1 cellular context compared by ENCODE assay signal in genomic region chr3:49469876-49470713, GRCh38.
A peak's percentile ranks its signal among the peaks of the same experiment; 100 is the strongest.
TF ChIP-seq lines count a peak whose summit lies in the region.

Gene DAG1 (plus strand): TSS chr3:49470267. CDS start chr3:49510535, 40,268 bp downstream.

TF ChIP-seq in WTC11, 78 proteins besides CTCF, POLR2A, EP300 and RAD21 (continued from another document and continues in another):
- TF ChIP-seq STAT6 (CRISPR knock-in tag; conservative IDR thresholded peaks at IDR 0.05; ENCODE audit: low read depth) (no peak), ZNF317 (CRISPR knock-in tag; IDR thresholded peaks at IDR 0.05; ENCODE audit: borderline replicate concordance, low read depth) (peak; percentile 43; the same call in 1 of the 2 replicates), NFATC4 (CRISPR knock-in tag; IDR thresholded peaks at IDR 0.05) (no peak), PRDM15 (CRISPR knock-in tag; IDR thresholded peaks at IDR 0.05) (no peak), ERG (CRISPR knock-in tag; IDR thresholded peaks at IDR 0.05) (no peak), JUN (CRISPR knock-in tag; IDR thresholded peaks at IDR 0.05) (peak; percentile 72), NFE2L1 (CRISPR knock-in tag; IDR thresholded peaks at IDR 0.05) (0 out of 2 replicates have a peak, but pooled peaks have one; percentile 8), CREB1 (CRISPR knock-in tag; IDR thresholded peaks at IDR 0.05) (no peak), FOXP4 (CRISPR knock-in tag; IDR thresholded peaks at IDR 0.05) (peak; percentile 59; the same call in 1 of the 2 replicates), RORB (CRISPR knock-in tag; IDR thresholded peaks at IDR 0.05) (no peak), ETV6 (CRISPR knock-in tag; IDR thresholded peaks at IDR 0.05) (0 out of 2 replicates have a peak, but pooled peaks have one; percentile 46), ATF1 (CRISPR knock-in tag; IDR thresholded peaks at IDR 0.05) (peak; percentile 93), ZNF138 (CRISPR knock-in tag; conservative IDR thresholded peaks at IDR 0.05) (peak; percentile 91), JAZF1 (CRISPR knock-in tag; IDR thresholded peaks at IDR 0.05) (no peak), ATF6 (CRISPR knock-in tag; IDR thresholded peaks at IDR 0.05) (no peak), ZBTB21 (CRISPR knock-in tag; IDR thresholded peaks at IDR 0.05; ENCODE audit: borderline replicate concordance) (0 out of 2 replicates have a peak, but pooled peaks have one; percentile 58), ESRRA (CRISPR knock-in tag; IDR thresholded peaks at IDR 0.05; ENCODE audit: borderline replicate concordance) (0 out of 2 replicates have a peak, but pooled peaks have one; percentile 51), MXD4 (CRISPR knock-in tag; IDR thresholded peaks at IDR 0.05; ENCODE audit: borderline replicate concordance) (no peak), USF2 (CRISPR knock-in tag; IDR thresholded peaks at IDR 0.05) (peak; percentile 7; the same call in 1 of the 2 replicates), ZNF532 (CRISPR knock-in tag; IDR thresholded peaks at IDR 0.05; ENCODE audit: borderline replicate concordance) (no peak), ZNF263 (CRISPR knock-in tag; IDR thresholded peaks at IDR 0.05; ENCODE audit: low read depth) (peak; percentile 68; the same call in 1 of the 2 replicates), HMGXB4 (CRISPR knock-in tag; IDR thresholded peaks at IDR 0.05) (peak; percentile 89), E2F5 (CRISPR knock-in tag; IDR thresholded peaks at IDR 0.05) (peak; percentile 91), FOXP1 (CRISPR knock-in tag; IDR thresholded peaks at IDR 0.05; ENCODE audit: borderline replicate concordance) (peak; percentile 65; the same call in 1 of the 2 replicates), IRF2 (CRISPR knock-in tag; IDR thresholded peaks at IDR 0.05; ENCODE audit: borderline replicate concordance, low read depth) (no peak), TP53 (CRISPR knock-in tag; IDR thresholded peaks at IDR 0.05) (0 out of 2 replicates have a peak, but pooled peaks have one; percentile 39), ARID4B (CRISPR knock-in tag; IDR thresholded peaks at IDR 0.05; ENCODE audit: borderline replicate concordance) (no peak)
